In the genomic region with DNA sequence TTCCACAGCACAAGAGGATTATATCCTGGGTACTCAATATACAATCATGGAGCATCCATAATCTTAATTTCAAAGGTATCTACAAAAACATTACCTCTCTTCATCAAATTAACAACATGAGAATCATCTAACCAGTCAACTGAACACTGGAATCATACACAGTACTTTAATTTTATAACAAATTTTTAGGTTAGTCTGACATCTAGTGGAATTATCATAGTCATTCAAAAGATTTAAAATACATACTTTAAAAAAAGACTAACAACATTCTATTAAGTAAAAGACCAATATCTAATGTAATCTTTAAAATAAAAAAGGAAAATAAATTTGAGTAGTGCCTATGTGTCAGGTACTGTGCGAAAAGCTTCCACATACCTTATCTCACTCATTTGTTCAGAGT, we compare ENCODE assay signal across 12 cellular contexts. TPM values are rescaled to one million over a fixed set of nuclear protein-coding genes. Genes with fewer than 3 reads are reported as not detected.
DNase-seq lines count a peak whose midpoint lies in the region; ATAC-seq and TF ChIP-seq lines count a peak whose summit lies in the region.
"Had no signal": no experiment of that assay in that cellular context is flagged by ENCODE, and none has a peak within 500 bp of the region (broad histone marks: within the 10 kb centered on the region; RNA-seq: fewer than 3 reads in every experiment).

No MANE protein-coding gene starts in this region.

- H3K4me3 ChIP-seq in adipocyte (ENCODE audit: low read length) (no peak overlapping the region), mesenchymal stem cell (ENCODE audit: insufficient read depth in 1 of 2, low read depth in 1 of 2, low read length in 2 of 2) (no peak overlapping the region), psoas muscle (no peak overlapping the region)
- H3K4me3 ChIP-seq: GM23338, SJCRH30, uterus had no signal

- H2BK120ac ChIP-seq in mesenchymal stem cell (ENCODE audit: low read depth, low read length) = no peak overlapping the region

- H3K27ac ChIP-seq in mesenchymal stem cell (ENCODE audit: low read length, poor library complexity, severe bottlenecking) = no peak overlapping the region
- no peak overlapping the region for H3K27ac ChIP-seq in psoas muscle
- H3K27ac ChIP-seq: SJCRH30, uterus had no signal

- no peak overlapping the region for H3K23ac ChIP-seq in mesenchymal stem cell (ENCODE audit: low read length in 2 of 2)

- no peak overlapping the region for H2AFZ ChIP-seq in mesenchymal stem cell (ENCODE audit: low read depth, low read length)
- H2AFZ ChIP-seq: GM23338 had no signal

- no peak overlapping the region for H2AK5ac ChIP-seq in mesenchymal stem cell (ENCODE audit: low read length, severe bottlenecking)

- ATAC-seq in HG03432 (IDR thresholded peaks at IDR 0.05; ENCODE audit: unreplicated experiment) = no peak
- no peak for ATAC-seq in psoas muscle
- ATAC-seq: GM23338 had no signal

- H4K8ac ChIP-seq in mesenchymal stem cell (ENCODE audit: low read length) = no peak overlapping the region

- no peak overlapping the region for H3K14ac ChIP-seq in mesenchymal stem cell (ENCODE audit: low read length in 2 of 2)

- no peak overlapping the region for H2BK15ac ChIP-seq in mesenchymal stem cell (ENCODE audit: low read depth, poor library complexity, severe bottlenecking)

- no peak overlapping the region for H3K4me2 ChIP-seq in mesenchymal stem cell (ENCODE audit: low read length, poor library complexity, severe bottlenecking)
- H3K4me2 ChIP-seq: GM23338 had no signal

- H3K36me3 ChIP-seq in adipocyte (ENCODE audit: control insufficient read depth, insufficient read depth, low read length, severe bottlenecking) = no peaks in the 10 kb centered on the region
- no peaks in the 10 kb centered on the region for H3K36me3 ChIP-seq in mesenchymal stem cell (ENCODE audit: control insufficient read depth in 1 of 2, insufficient read depth in 2 of 2, low read depth in 1 of 2, low read length in 2 of 2)
- H3K36me3 ChIP-seq in psoas muscle (ENCODE audit: insufficient read depth in 1 of 2, low read depth in 1 of 2) = no peaks in the 10 kb centered on the region
- H3K36me3 ChIP-seq: SJCRH30, uterus had no signal

- no peak overlapping the region for H3K9ac ChIP-seq in adipocyte (ENCODE audit: low read length)
- peak overlapping the region; percentile 22 for H3K9ac ChIP-seq in mesenchymal stem cell (ENCODE audit: low read length)

- no peaks in the 10 kb centered on the region for H3K4me1 ChIP-seq in adipocyte (ENCODE audit: control insufficient read depth, insufficient read depth, low read length)
- no peaks in the 10 kb centered on the region for H3K4me1 ChIP-seq in mesenchymal stem cell (ENCODE audit: control insufficient read depth, insufficient read depth, low read depth, low read length)
- H3K4me1 ChIP-seq in psoas muscle = no peaks in the 10 kb centered on the region
- H3K4me1 ChIP-seq: SJCRH30, uterus had no signal

- no CpG with 5 or more reads among the region's 1 CpG for WGBS in mesenchymal stem cell
- 96 to 98% (median 98%) methylated on average over 1 of the region's 1 CpG for WGBS in psoas muscle, 3 donors

- H3K79me1 ChIP-seq in mesenchymal stem cell (replicated peaks; ENCODE audit: low read length, poor library complexity, severe bottlenecking) = no peaks in the 10 kb centered on the region

- no peak overlapping the region for H4K91ac ChIP-seq in mesenchymal stem cell (ENCODE audit: low read length)

- no peaks in the 10 kb centered on the region for H3K27me3 ChIP-seq in adipocyte (replicated peaks; ENCODE audit: control insufficient read depth, insufficient read depth, low read length)
- no peaks in the 10 kb centered on the region for H3K27me3 ChIP-seq in mesenchymal stem cell (ENCODE audit: control insufficient read depth in 1 of 2, insufficient read depth in 1 of 2, low read length in 2 of 2)
- no peaks in the 10 kb centered on the region for H3K27me3 ChIP-seq in psoas muscle (ENCODE audit: insufficient read depth in 3 of 3, low read length in 2 of 3)
- H3K27me3 ChIP-seq: SJCRH30, uterus had no signal

- no peak overlapping the region for H3K18ac ChIP-seq in mesenchymal stem cell (ENCODE audit: low read depth in 1 of 2, low read length in 2 of 2)

- DNase-seq in DMS114 treated with DMSO at 0.1 percent for 48 hours (lab: John Stamatoyannopoulos, UW; ENCODE audit: unreplicated experiment) (peak; percentile 66), Kasumi-1 (lab: John Stamatoyannopoulos, UW) (peak; percentile 58 to 79), adipocyte (ENCODE audit: low read depth) (peak; percentile 64), mesenchymal stem cell (peak; percentile 15), A172 (ENCODE audit: low spot score) (no peak), psoas muscle (no peak)
- DNase-seq: activated CD8-positive, alpha-beta memory T cell treated with anti-CD3 and anti-CD28 coated beads, Interleukin-2, amount 50 U/mL, for 48 hours; SJCRH30; stimulated activated CD4-positive, alpha-beta T cell treated with anti-CD3 and anti-CD28 coated beads, Interleukin-4, amount 100 ng/mL, for 1 hour; uterus had no signal

- H3K9me3 ChIP-seq in adipocyte (ENCODE audit: control insufficient read depth, low read length) (no peaks in the 10 kb centered on the region), mesenchymal stem cell (ENCODE audit: control insufficient read depth, low read length) (no peaks in the 10 kb centered on the region), psoas muscle (no peaks in the 10 kb centered on the region)
- H3K9me3 ChIP-seq: SJCRH30, uterus had no signal

- intact Hi-C loops in psoas muscle (cut with DNase I) = loop anchor here in 1 of 2 donors (5.0 kb wide), 2 partner anchors 210 to 305 kb away; no protein-coding TSS in a partner anchor

- H2BK5ac ChIP-seq in mesenchymal stem cell (ENCODE audit: low read depth, low read length, poor library complexity, severe bottlenecking) = no peak overlapping the region

- no peak overlapping the region for H2BK12ac ChIP-seq in mesenchymal stem cell (ENCODE audit: low read length in 2 of 2)

- no peak overlapping the region for H3K4ac ChIP-seq in mesenchymal stem cell (ENCODE audit: low read depth in 1 of 2, low read length in 2 of 2)

- TF ChIP-seq CTCF in psoas muscle (IDR thresholded peaks at IDR 0.05) = no peak

RNA-seq across cellular contexts. Expression of gene SH3GLB1, which starts 16.8 kb away (rescaled TPM):
- 53.5 TPM for polyA plus RNA-seq in mesenchymal stem cell (2013, experiment 1 of 2)
- polyA plus RNA-seq in mesenchymal stem cell (2013, experiment 2 of 2) = 57.0 TPM
- 25.1 and 25.3 TPM in 2 replicates for total RNA-seq in A172 (2014; rRNA removed; shearing (Covaris generic))
- 100 to 1,000 TPM; 158 to 315 (median 198) TPM for total RNA-seq in psoas muscle
- polyA plus RNA-seq in psoas muscle = 100 to 1,000 TPM in 1 of 3 donors, 10 to 100 TPM in 2; 68.8 to 124 (median 81.4) TPM

Comparison
In these comparisons a context has a peak if more than half of its experiments do, and no peak if none do; other contexts are left out.
1. DNase-seq: peak in DMS114 treated with DMSO at 0.1 percent for 48 hours (single experiment), Kasumi-1 (2 of 2), adipocyte (single experiment) and mesenchymal stem cell (single experiment); none in A172 (single experiment) and psoas muscle (0 of 2).